Comparison of ENCODE assay signal across 31 cellular contexts in the genomic region with DNA sequence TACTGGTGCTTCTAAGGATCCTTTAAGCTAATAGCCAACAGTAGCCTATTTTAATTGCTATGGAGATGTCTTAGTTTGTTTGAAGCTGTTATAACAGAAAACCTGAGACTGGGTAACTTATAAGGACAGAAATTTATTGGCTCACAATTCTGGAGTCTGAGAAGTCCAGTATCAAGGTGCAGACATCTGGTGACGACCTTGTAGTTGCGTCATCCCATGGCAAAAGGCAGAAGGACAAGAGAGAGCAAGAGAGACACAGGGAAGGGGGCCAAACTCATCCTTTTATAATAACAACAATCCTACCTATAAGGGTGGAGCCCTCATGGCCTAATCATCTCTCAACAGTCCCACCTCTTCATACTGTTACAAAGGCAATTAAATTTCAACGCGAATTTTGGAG. TPM values are rescaled to one million over a fixed set of nuclear protein-coding genes. Genes with fewer than 3 reads are reported as not detected.
DNase-seq lines count a peak whose midpoint lies in the region; ATAC-seq and TF ChIP-seq lines count a peak whose summit lies in the region.
"Had no signal": no experiment of that assay in that cellular context is flagged by ENCODE, and none has a peak within 500 bp of the region (broad histone marks: within the 10 kb centered on the region; RNA-seq: fewer than 3 reads in every experiment).

No MANE protein-coding gene starts in this region.

- H3K4me3 ChIP-seq in BLaER1 treated with 17β-estradiol and CSF1 and Interleukin-3, amounts not matched to agents 10 nM and 100 nM: peak overlapping the region in 2 of 10 experiments; percentile 25 to 35; a peak in 2 of 20 replicates
- no peak overlapping the region for H3K4me3 ChIP-seq in OCI-LY7 (ENCODE audit: low read depth, low read length, poor library complexity, severe bottlenecking)
- H3K4me3 ChIP-seq in smooth muscle cell: no peak overlapping the region
- H3K4me3 ChIP-seq in right atrium auricular region: no peak overlapping the region
- H3K4me3 ChIP-seq: breast epithelium, GM23248, left ventricle myocardium inferior, tibial nerve had no signal

- no peaks in the 10 kb centered on the region for H3K79me2 ChIP-seq in OCI-LY7 (ENCODE audit: insufficient read depth, low read depth, low read length)
- no peaks in the 10 kb centered on the region for H3K79me2 ChIP-seq in smooth muscle cell (ENCODE audit: low read depth)

- no TSS peak for BruUV-seq in OCI-LY7 (replicated peaks; lab: Mats Ljungman, UMichigan)

- H3K4me2 ChIP-seq in BLaER1 treated with 17β-estradiol and CSF1 and Interleukin-3, amounts not matched to agents 10 nM and 100 nM: peak overlapping the region; percentile 79 to 96 (median 88)
- peak overlapping the region; percentile 94; the same call in 1 of the 2 replicates for H3K4me2 ChIP-seq in OCI-LY7 (ENCODE audit: low read length)
- no peak overlapping the region for H3K4me2 ChIP-seq in smooth muscle cell

- peak overlapping the region in 9 of 11 experiments; percentile 68 to 79 (median 71); a peak in 14 of 22 replicates for H3K9ac ChIP-seq in BLaER1 treated with 17β-estradiol and CSF1 and Interleukin-3, amounts not matched to agents 10 nM and 100 nM
- H3K9ac ChIP-seq in smooth muscle cell (ENCODE audit: low read depth): peak overlapping the region; percentile 1

- no peak overlapping the region; the same call in 1 of the 2 replicates for H2AFZ ChIP-seq in OCI-LY7 (ENCODE audit: low read length)
- H2AFZ ChIP-seq in smooth muscle cell (ENCODE audit: low read depth): no peak overlapping the region
- H2AFZ ChIP-seq: GM23248 had no signal

- no peak for TF ChIP-seq CTCF in OCI-LY7 (conservative IDR thresholded peaks at IDR 0.05; ENCODE audit: low read length)
- no peak for TF ChIP-seq CTCF in smooth muscle cell (IDR thresholded peaks at IDR 0.05; ENCODE audit: borderline replicate concordance, insufficient read depth, poor library complexity, severe bottlenecking)
- no peak for TF ChIP-seq CTCF in right atrium auricular region (IDR thresholded peaks at IDR 0.05)

- peaks cover 0 to 8% (median 0%) of the 10 kb centered on the region in 11 experiments; a peak in 3 of 22 replicates for H3K9me3 ChIP-seq in BLaER1 treated with 17β-estradiol and CSF1 and Interleukin-3, amounts not matched to agents 10 nM and 100 nM (replicated peaks in 1 of 11)
- H3K9me3 ChIP-seq in OCI-LY7 (ENCODE audit: low read length) (no peaks in the 10 kb centered on the region), smooth muscle cell (replicated peaks; ENCODE audit: low read depth) (no peaks in the 10 kb centered on the region), right atrium auricular region (no peaks in the 10 kb centered on the region)
- H3K9me3 ChIP-seq: breast epithelium, left ventricle myocardium inferior, neutrophil, tibial nerve had no signal

- no peaks in the 10 kb centered on the region for H3K9me2 ChIP-seq in OCI-LY7 (ENCODE audit: insufficient read depth, low read length)

- H3F3A ChIP-seq in smooth muscle cell (ENCODE audit: low read depth): no peaks in the 10 kb centered on the region

- H3K4me1 ChIP-seq in BLaER1 treated with 17β-estradiol and CSF1 and Interleukin-3, amounts not matched to agents 10 nM and 100 nM: peaks cover 79 to 88% (median 85%) of the 10 kb centered on the region in 10 experiments
- H3K4me1 ChIP-seq in OCI-LY7 (ENCODE audit: insufficient read depth, low read length, poor library complexity, severe bottlenecking) (peaks cover 44% of the 10 kb centered on the region), smooth muscle cell (ENCODE audit: low read depth) (peaks cover 11% of the 10 kb centered on the region), right atrium auricular region (no peaks in the 10 kb centered on the region)
- H3K4me1 ChIP-seq: breast epithelium, left ventricle myocardium inferior had no signal

- POLR2A ChIA-PET in OCI-LY7 (lab: Charles Lee): no interaction called here

- H3K27me3 ChIP-seq in BLaER1 treated with 17β-estradiol and CSF1 and Interleukin-3, amounts not matched to agents 10 nM and 100 nM: peaks cover 0 to 12% (median 3%) of the 10 kb centered on the region in 11 experiments; a peak in 4 of 22 replicates
- H3K27me3 ChIP-seq in smooth muscle cell (ENCODE audit: low read depth) (no peaks in the 10 kb centered on the region), right atrium auricular region (no peaks in the 10 kb centered on the region)
- H3K27me3 ChIP-seq: breast epithelium, tibial nerve had no signal

- 95% methylated on average over 4 of the region's 4 CpGs for WGBS in smooth muscle cell (ENCODE audit: low lambda C conversion rate)

- CTCF ChIA-PET in OCI-LY7 (lab: Charles Lee; ENCODE audit: unreplicated experiment): no interaction called here

- H3K27ac ChIP-seq in BLaER1 treated with 17β-estradiol and CSF1 and Interleukin-3, amounts not matched to agents 10 nM and 100 nM: peak overlapping the region; percentile 66 to 93 (median 84); a peak in 21 of 22 replicates
- H3K27ac ChIP-seq in OCI-LY7 (ENCODE audit: low read depth, low read length, poor library complexity, severe bottlenecking) (no peak overlapping the region), cingulate gyrus (ENCODE audit: low read depth, low read length) (peak overlapping the region; percentile 34), smooth muscle cell (ENCODE audit: low read depth) (no peak overlapping the region), right atrium auricular region (no peak overlapping the region)
- H3K27ac ChIP-seq: breast epithelium, left ventricle myocardium inferior, neutrophil, tibial nerve had no signal

- no peaks in the 10 kb centered on the region for H4K20me1 ChIP-seq in BLaER1 treated with 17β-estradiol and CSF1 and Interleukin-3, amounts not matched to agents 10 nM and 100 nM
- H4K20me1 ChIP-seq in OCI-LY7 (ENCODE audit: insufficient read depth, low read length): no peaks in the 10 kb centered on the region
- no peaks in the 10 kb centered on the region for H4K20me1 ChIP-seq in smooth muscle cell (ENCODE audit: low read depth)

- ATAC-seq in GM18909 (IDR thresholded peaks at IDR 0.05; ENCODE audit: poor library complexity, unreplicated experiment): no peak
- ATAC-seq: Panc1, right cardiac atrium had no signal

- DNase-seq in OCI-LY7 (ENCODE audit: low spot score): no peak
- no peak for DNase-seq in smooth muscle cell (lab: John Stamatoyannopoulos, UW; ENCODE audit: unreplicated experiment)
- no peak for DNase-seq in AG20443 (ENCODE audit: low spot score)
- no peak for DNase-seq in DMS79 (lab: John Stamatoyannopoulos, UW)
- no peak for DNase-seq in right atrium auricular region (ENCODE audit: low spot score)
- DNase-seq: activated CD4-positive, alpha-beta memory T cell treated with anti-CD3 and anti-CD28 coated beads, Interleukin-2, amount 10 ng/mL, durations not matched to agents 7 days and 5 days; activated CD8-positive, alpha-beta memory T cell treated with anti-CD3 and anti-CD28 coated beads, Interleukin-2, amount 50 U/mL, for 48 hours; activated naive CD4-positive, alpha-beta T cell treated with anti-CD3 and anti-CD28 coated beads for 36 hours; amniotic stem cell; CD4-positive, alpha-beta T cell; effector CD8-positive, alpha-beta T cell; GM23248; left ventricle myocardium inferior; NCI-H1105; NCI-H187; NCI-H2171 treated with DMSO at 0.1 percent for 48 hours; NCI-H524; NK-92 treated with Interleukin-12 subunit alpha and Interleukin-12 subunit beta, amount 100 ng/mL, for 24 hours; posterior cingulate gyrus; right cardiac atrium; Right ventricle myocardium superior; stimulated activated CD4-positive, alpha-beta T cell treated with anti-CD3 and anti-CD28 coated beads, Interleukin-12 subunit alpha, Interleukin-12 subunit beta, amount 100 ng/mL, for 4 hours; stimulated activated CD4-positive, alpha-beta T cell treated with anti-CD3 and anti-CD28 coated beads, Interleukin-2, amount 100 ng/mL, for 48 hours had no signal

- intact Hi-C loops in OCI-LY7 (cut with micrococcal nuclease; ENCODE audit: unreplicated experiment): no loop called here

- H3K36me3 ChIP-seq in BLaER1 treated with 17β-estradiol and CSF1 and Interleukin-3, amounts not matched to agents 10 nM and 100 nM: no peaks in the 10 kb centered on the region
- H3K36me3 ChIP-seq in OCI-LY7 (ENCODE audit: insufficient read depth, low read length): no peaks in the 10 kb centered on the region
- H3K36me3 ChIP-seq in smooth muscle cell (ENCODE audit: low read depth): no peaks in the 10 kb centered on the region
- H3K36me3 ChIP-seq in right atrium auricular region: no peaks in the 10 kb centered on the region
- H3K36me3 ChIP-seq: breast epithelium, left ventricle myocardium inferior, neutrophil, tibial nerve had no signal

RNA-seq across cellular contexts. Expression of a gene that starts 39.1 kb away (rescaled TPM):
- total RNA-seq in OCI-LY7 (2014; rRNA removed; shearing (Covaris generic)): not detected in 2 replicates
- total RNA-seq in OCI-LY7 (2022): not detected in 2 replicates
- 0.22 and 0.49 TPM in 2 replicates for total RNA-seq in smooth muscle cell
- 0.30 TPM in 1 of 2 replicates, not detected in the other for polyA plus RNA-seq in smooth muscle cell
- total RNA-seq in right atrium auricular region: under 1 TPM; 0.63 to 0.93 TPM
- total RNA-seq: activated CD4-positive, alpha-beta memory T cell treated with anti-CD3 and anti-CD28 coated beads, Interleukin-2, amount 10 ng/mL, durations not matched to agents 7 days and 5 days; T-helper 2 cell treated with Interferon-gamma antibody and Interleukin-4, amounts not matched to agents 100 ng/mL and 5 ng/mL, for 36 hours had no signal

Comparison
In these comparisons a context has a peak if more than half of its experiments do, and no peak if none do; other contexts are left out.
1. H3K27ac ChIP-seq: peak in BLaER1 treated with 17β-estradiol and CSF1 and Interleukin-3, amounts not matched to agents 10 nM and 100 nM (11 of 11) and cingulate gyrus (single experiment); none in OCI-LY7 (single experiment), smooth muscle cell (single experiment) and right atrium auricular region (0 of 2).